Comparison of ENCODE assay signal across 28 cellular contexts in the genomic region with DNA sequence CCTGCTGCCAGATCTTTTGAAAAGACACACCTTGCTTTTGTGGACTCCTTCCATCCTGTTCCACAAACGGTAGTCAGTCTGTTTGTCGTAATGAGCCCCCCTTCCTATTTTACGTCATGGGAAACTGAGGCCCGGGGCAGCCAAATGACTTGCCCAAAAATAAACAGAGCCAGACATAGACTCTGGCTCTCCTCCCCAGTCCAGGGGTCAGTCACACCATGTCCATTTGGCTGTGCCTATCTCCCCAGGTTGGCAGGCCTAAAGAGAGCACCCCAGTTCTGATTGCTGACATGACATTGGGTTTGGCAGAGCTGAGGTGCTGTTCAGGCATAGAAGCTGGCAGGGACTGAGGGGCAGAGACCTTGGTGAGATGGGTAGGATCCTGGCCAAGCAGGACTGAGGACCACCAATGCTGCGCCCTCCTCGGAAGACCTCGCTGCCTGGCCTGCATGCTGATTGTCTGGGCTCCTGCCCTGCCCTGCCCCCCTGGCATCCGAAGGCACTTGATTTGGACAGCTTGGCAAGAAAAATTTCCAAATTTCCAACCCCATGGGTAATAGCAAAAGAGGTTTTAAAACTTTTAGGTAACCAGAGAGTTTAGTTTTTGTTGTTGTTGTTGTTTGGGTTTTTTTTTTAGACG.
"Had no signal": no experiment of that assay in that cellular context is flagged by ENCODE, and none has a peak within 500 bp of the region (broad histone marks: within the 10 kb centered on the region; RNA-seq: fewer than 3 reads in every experiment).

No MANE protein-coding gene starts in this region.

- H3K4me1 ChIP-seq: left lung, lower lobe of right lung, right lobe of liver had no signal

- DNase-seq: activated CD4-positive, alpha-beta memory T cell treated with anti-CD3 and anti-CD28 coated beads for 36 hours; activated CD4-positive, alpha-beta T cell treated with anti-CD3 and anti-CD28 coated beads, Interleukin-2, amount 10 ng/mL, durations not matched to agents 24 days and 14 days; activated CD4-positive, CD25-positive, alpha-beta regulatory T cell treated with anti-CD3 and anti-CD28 coated beads, Interleukin-2, amount 50 U/mL, for 72 hours; activated gamma-delta T cell; activated naive CD4-positive, alpha-beta T cell treated with anti-CD3 and anti-CD28 coated beads, Interleukin-2, amount 10 ng/mL, durations not matched to agents 7 days and 5 days; activated naive CD8-positive, alpha-beta T cell treated with anti-CD3 and anti-CD28 coated beads, Interleukin-2, amount 10 ng/mL, durations not matched to agents 7 days and 5 days; cerebellar nuclear complex; cortex of kidney; kidney glomerular epithelial cell; left lung; lower lobe of right lung; mesenchymal stem cell; SK-N-SH; stimulated activated CD4-positive, alpha-beta T cell treated with anti-CD3 and anti-CD28 coated beads, Interleukin-4, amount 100 ng/mL, for 24 hours; stomach; SW 1271; T-helper 17 cell; T1000 had no signal

- H3K4me2 ChIP-seq: SK-N-SH had no signal

- ATAC-seq: esophagus mucosa; left lung; lower lobe of right lung; naive thymus-derived CD8-positive, alpha-beta T cell; right lobe of liver; stimulated activated memory B cell treated with anti-CD40 and anti-IgM and Interleukin-4, amounts not matched to agents 10 μg/mL and 1 μg/mL and 100 μg/mL, for 72 hours; T-helper 17 cell had no signal

- H3K27ac Mint-ChIP-seq: activated CD4-positive, alpha-beta memory T cell treated with anti-CD3 and anti-CD28 coated beads for 36 hours; activated CD4-positive, alpha-beta T cell treated with anti-CD3 and anti-CD28 coated beads, Interleukin-2, amount 10 ng/mL, durations not matched to agents 24 days and 14 days; activated naive CD4-positive, alpha-beta T cell treated with anti-CD3 and anti-CD28 coated beads, Interleukin-2, amount 10 ng/mL, durations not matched to agents 7 days and 5 days; activated naive CD8-positive, alpha-beta T cell treated with anti-CD3 and anti-CD28 coated beads, Interleukin-2, amount 10 ng/mL, durations not matched to agents 7 days and 5 days; naive thymus-derived CD8-positive, alpha-beta T cell; stimulated activated memory B cell treated with anti-CD40 and anti-IgM and Interleukin-4, amounts not matched to agents 10 μg/mL and 1 μg/mL and 100 μg/mL, for 72 hours; T-helper 17 cell had no signal

- H3K4me3 ChIP-seq: ascending aorta, cardiac muscle cell, left lung, lower lobe of right lung, right lobe of liver, skin epidermis, stomach, tibial artery had no signal

- H3K36me3 ChIP-seq: ascending aorta, cardiac muscle cell, left lung, lower lobe of right lung, right lobe of liver, stomach, tibial artery had no signal

- H3K9me3 Mint-ChIP-seq: activated CD4-positive, alpha-beta memory T cell treated with anti-CD3 and anti-CD28 coated beads for 36 hours; activated CD4-positive, alpha-beta T cell treated with anti-CD3 and anti-CD28 coated beads, Interleukin-2, amount 10 ng/mL, durations not matched to agents 24 days and 14 days; activated naive CD4-positive, alpha-beta T cell treated with anti-CD3 and anti-CD28 coated beads, Interleukin-2, amount 10 ng/mL, durations not matched to agents 7 days and 5 days; activated naive CD8-positive, alpha-beta T cell treated with anti-CD3 and anti-CD28 coated beads, Interleukin-2, amount 10 ng/mL, durations not matched to agents 7 days and 5 days; brain; naive thymus-derived CD8-positive, alpha-beta T cell; neural crest cell; stimulated activated memory B cell treated with anti-CD40 and anti-IgM and Interleukin-4, amounts not matched to agents 10 μg/mL and 1 μg/mL and 100 μg/mL, for 72 hours had no signal

- H3K4me1 Mint-ChIP-seq: activated CD4-positive, alpha-beta T cell treated with anti-CD3 and anti-CD28 coated beads, Interleukin-2, amount 10 ng/mL, durations not matched to agents 24 days and 14 days; activated naive CD4-positive, alpha-beta T cell treated with anti-CD3 and anti-CD28 coated beads, Interleukin-2, amount 10 ng/mL, durations not matched to agents 7 days and 5 days; activated naive CD8-positive, alpha-beta T cell treated with anti-CD3 and anti-CD28 coated beads, Interleukin-2, amount 10 ng/mL, durations not matched to agents 7 days and 5 days; naive thymus-derived CD8-positive, alpha-beta T cell; neural crest cell; stimulated activated memory B cell treated with anti-CD40 and anti-IgM and Interleukin-4, amounts not matched to agents 10 μg/mL and 1 μg/mL and 100 μg/mL, for 72 hours; T-helper 17 cell had no signal

- H3K27me3 ChIP-seq: ascending aorta, cardiac muscle cell, right lobe of liver, tibial artery had no signal

- H3K9me3 ChIP-seq: ascending aorta, left lung, lower lobe of right lung, right lobe of liver, SK-N-SH, stomach, tibial artery had no signal

- H3K27ac ChIP-seq: ascending aorta, cardiac muscle cell, left lung, lower lobe of right lung, right lobe of liver, stomach, tibial artery had no signal

- H3K36me3 Mint-ChIP-seq: activated CD4-positive, alpha-beta memory T cell treated with anti-CD3 and anti-CD28 coated beads for 36 hours; activated naive CD4-positive, alpha-beta T cell treated with anti-CD3 and anti-CD28 coated beads, Interleukin-2, amount 10 ng/mL, durations not matched to agents 7 days and 5 days; activated naive CD8-positive, alpha-beta T cell treated with anti-CD3 and anti-CD28 coated beads, Interleukin-2, amount 10 ng/mL, durations not matched to agents 7 days and 5 days; brain; naive thymus-derived CD8-positive, alpha-beta T cell; stimulated activated memory B cell treated with anti-CD40 and anti-IgM and Interleukin-4, amounts not matched to agents 10 μg/mL and 1 μg/mL and 100 μg/mL, for 72 hours had no signal

- H3K9ac ChIP-seq: SK-N-SH had no signal

- H3K27me3 Mint-ChIP-seq: stimulated activated memory B cell treated with anti-CD40 and anti-IgM and Interleukin-4, amounts not matched to agents 10 μg/mL and 1 μg/mL and 100 μg/mL, for 72 hours had no signal

- H3K4me3 Mint-ChIP-seq: activated CD4-positive, alpha-beta memory T cell treated with anti-CD3 and anti-CD28 coated beads for 36 hours; activated CD4-positive, alpha-beta T cell treated with anti-CD3 and anti-CD28 coated beads, Interleukin-2, amount 10 ng/mL, durations not matched to agents 24 days and 14 days; activated naive CD4-positive, alpha-beta T cell treated with anti-CD3 and anti-CD28 coated beads, Interleukin-2, amount 10 ng/mL, durations not matched to agents 7 days and 5 days; activated naive CD8-positive, alpha-beta T cell treated with anti-CD3 and anti-CD28 coated beads, Interleukin-2, amount 10 ng/mL, durations not matched to agents 7 days and 5 days; brain; naive thymus-derived CD8-positive, alpha-beta T cell; neural crest cell; stimulated activated memory B cell treated with anti-CD40 and anti-IgM and Interleukin-4, amounts not matched to agents 10 μg/mL and 1 μg/mL and 100 μg/mL, for 72 hours; T-helper 17 cell had no signal
